9 cellular contexts compared by ENCODE assay signal in genomic region chr6:7050911-7051779, GRCh38. TPM values are rescaled to one million over a fixed set of nuclear protein-coding genes. Genes with fewer than 3 reads are reported as not detected.
DNase-seq lines count a peak whose midpoint lies in the region; ATAC-seq, FAIRE-seq and TF ChIP-seq lines count a peak whose summit lies in the region.
"Had no signal": no experiment of that assay in that cellular context is flagged by ENCODE, and none has a peak within 500 bp of the region (broad histone marks: within the 10 kb centered on the region; RNA-seq: fewer than 3 reads in every experiment).

No MANE protein-coding gene starts in this region.

- peak; percentile 45 for DNase-seq in AG04450 (ENCODE audit: low read depth, low spot score)
- DNase-seq in activated CD4-positive, alpha-beta T cell treated with anti-CD3 and anti-CD28 coated beads, Interleukin-2, amount 10 ng/mL, durations not matched to agents 7 days and 5 days, result peak; percentile 19
- DNase-seq in endothelial cell of umbilical vein (ENCODE audit: low read depth, low spot score), result peak; percentile 21
- peak in 1 of 2 experiments; percentile 62 for DNase-seq in mesothelial cell of epicardium (ENCODE audit: low spot score in 2 of 2, unreplicated experiment in 2 of 2)
- peak in 1 of 2 donors; percentile 54 for DNase-seq in tibial artery
- DNase-seq in H4 (ENCODE audit: low spot score), result no peak

- dilution Hi-C loops in endothelial cell of umbilical vein (cut with MboI; ENCODE audit: extremely low pct_ligation_motif_present, low sequenced_read_pairs), result no loop called here

- H3K4me3 ChIP-seq in AG04450 (ENCODE audit: low read depth, low read length) (peak overlapping the region; percentile 53), Loucy (ENCODE audit: low read length, poor library complexity, severe bottlenecking) (peak overlapping the region; percentile 82), endothelial cell of umbilical vein (replicated peaks in 1 of 3; ENCODE audit: insufficient read depth in 1 of 3, low read depth in 1 of 3, low read length in 3 of 3) (peak overlapping the region; percentile 48 to 63 (median 62)), tibial artery (peak overlapping the region; percentile 52 to 62)

- no peaks in the 10 kb centered on the region; the same call in 1 of the 2 replicates for H3F3A ChIP-seq in Loucy (ENCODE audit: low read depth)

- CTCF ChIA-PET in AG04450 (lab: Charles Lee) (interaction anchor here (1.0 to 1.2 kb wide), 2 partner anchors 191 to 192 kb away, joined by 3 to 6 read pairs; no protein-coding TSS in a partner anchor), endothelial cell of umbilical vein (lab: Charles Lee) (interaction anchor here (0.7 to 2.6 kb wide), 3 partner anchors 35 to 355 kb away, joined by 3 to 9 read pairs (median 6); no protein-coding TSS in a partner anchor)
- CTCF ChIA-PET in activated CD4-positive, alpha-beta T cell treated with anti-CD3 and anti-CD28 coated beads, Interleukin-2, amount 10 ng/mL, durations not matched to agents 7 days and 5 days (lab: Charles Lee), result interaction anchor here (0.7 kb wide), 2 partner anchors 283 to 572 kb away, joined by 3 read pairs; no protein-coding TSS in a partner anchor

- H3K27ac Mint-ChIP-seq in activated CD4-positive, alpha-beta T cell treated with anti-CD3 and anti-CD28 coated beads, Interleukin-2, amount 10 ng/mL, durations not matched to agents 7 days and 5 days, result no peak overlapping the region
- H3K27ac Mint-ChIP-seq in mesothelial cell of epicardium, result peak overlapping the region; percentile 56

- H3K9me2 ChIP-seq in Loucy (replicated peaks; ENCODE audit: low read depth, low read length), result no peaks in the 10 kb centered on the region

- peak overlapping the region; percentile 75 for H3K4me2 ChIP-seq in Loucy (ENCODE audit: low read depth, low read length, poor library complexity, severe bottlenecking)
- peak overlapping the region; percentile 78 for H3K4me2 ChIP-seq in endothelial cell of umbilical vein (ENCODE audit: insufficient read depth, low read length)

- POLR2A ChIA-PET in AG04450 (lab: Yijun Ruan, JAX), result interaction anchor here (1.1 to 2.0 kb wide), 2 partner anchors 56 to 95 kb away, joined by 3 to 6 read pairs; partner anchors contain the start of gene RREB1
- POLR2A ChIA-PET in activated CD4-positive, alpha-beta T cell treated with anti-CD3 and anti-CD28 coated beads, Interleukin-2, amount 10 ng/mL, durations not matched to agents 7 days and 5 days (lab: Charles Lee), result interaction anchor here (0.8 kb wide), 1 partner anchor 1000 kb away, joined by 3 read pairs; no protein-coding TSS in a partner anchor
- POLR2A ChIA-PET in endothelial cell of umbilical vein (lab: Charles Lee), result no interaction called here

- peaks cover 5% of the 10 kb centered on the region for H3K4me1 Mint-ChIP-seq in activated CD4-positive, alpha-beta T cell treated with anti-CD3 and anti-CD28 coated beads, Interleukin-2, amount 10 ng/mL, durations not matched to agents 7 days and 5 days
- H3K4me1 Mint-ChIP-seq in mesothelial cell of epicardium, result peaks cover 21% of the 10 kb centered on the region

- H3K9me1 ChIP-seq in endothelial cell of umbilical vein (replicated peaks; ENCODE audit: control insufficient read depth, extremely low read depth, insufficient read depth, low read length), result no peaks in the 10 kb centered on the region

- H3K36me3 ChIP-seq in Loucy (ENCODE audit: insufficient read depth, low read length), result no peaks in the 10 kb centered on the region
- no peaks in the 10 kb centered on the region for H3K36me3 ChIP-seq in endothelial cell of umbilical vein (ENCODE audit: control insufficient read depth in 2 of 2, extremely low read depth in 1 of 2, insufficient read depth in 2 of 2, low read length in 2 of 2)
- H3K36me3 ChIP-seq in tibial artery, result no peaks in the 10 kb centered on the region

- H2AFZ ChIP-seq in Loucy (ENCODE audit: low read length) (peak overlapping the region; percentile 96), endothelial cell of umbilical vein (ENCODE audit: low read depth, low read length) (peak overlapping the region; percentile 92)

- intact Hi-C loops in endothelial cell of umbilical vein (cut with micrococcal nuclease) (loop anchor here (1.0 to 5.0 kb wide), 3 partner anchors 9 to 364 kb away; partner anchors contain the start of gene RREB1), tibial artery (cut with DNase I; ENCODE audit: low total_unique reads) (no loop called here)

- H3K27ac ChIP-seq in AG04450 (ENCODE audit: low read depth, low read length), result peak overlapping the region; percentile 31
- H3K27ac ChIP-seq in endothelial cell of umbilical vein (ENCODE audit: insufficient read depth, low read depth, low read length), result no peak overlapping the region
- H3K27ac ChIP-seq in tibial artery, result peak overlapping the region; percentile 27 to 29

- FAIRE-seq in endothelial cell of umbilical vein (lab: Jason Lieb, UNC), result no peak
- FAIRE-seq: GM18507 had no signal

- H3K9me3 Mint-ChIP-seq in activated CD4-positive, alpha-beta T cell treated with anti-CD3 and anti-CD28 coated beads, Interleukin-2, amount 10 ng/mL, durations not matched to agents 7 days and 5 days, result no peaks in the 10 kb centered on the region
- H3K9me3 Mint-ChIP-seq in mesothelial cell of epicardium, result no peaks in the 10 kb centered on the region

- H3K27me3 ChIP-seq in AG04450 (ENCODE audit: control insufficient read depth, insufficient read depth, low read length), result no peaks in the 10 kb centered on the region
- H3K27me3 ChIP-seq in Loucy (ENCODE audit: insufficient read depth, low read length, poor library complexity, severe bottlenecking), result no peaks in the 10 kb centered on the region
- H3K27me3 ChIP-seq in endothelial cell of umbilical vein (ENCODE audit: control insufficient read depth in 2 of 2, insufficient read depth in 2 of 2, low read length in 2 of 2), result no peaks in the 10 kb centered on the region
- no peaks in the 10 kb centered on the region for H3K27me3 ChIP-seq in tibial artery

- H3K9me3 ChIP-seq in AG04450 (ENCODE audit: control insufficient read depth, insufficient read depth, low read length), result no peaks in the 10 kb centered on the region; the same call in 1 of the 2 replicates
- no peaks in the 10 kb centered on the region for H3K9me3 ChIP-seq in Loucy (ENCODE audit: insufficient read depth, low read depth, low read length)
- H3K9me3 ChIP-seq in endothelial cell of umbilical vein (replicated peaks; ENCODE audit: control insufficient read depth, insufficient read depth, low read length), result no peaks in the 10 kb centered on the region
- no peaks in the 10 kb centered on the region for H3K9me3 ChIP-seq in tibial artery

- no TSS peak for BruUV-seq in endothelial cell of umbilical vein (replicated peaks; lab: Mats Ljungman, UMichigan)

- peaks cover 50% of the 10 kb centered on the region for H3K27me3 Mint-ChIP-seq in activated CD4-positive, alpha-beta T cell treated with anti-CD3 and anti-CD28 coated beads, Interleukin-2, amount 10 ng/mL, durations not matched to agents 7 days and 5 days
- no peaks in the 10 kb centered on the region for H3K27me3 Mint-ChIP-seq in mesothelial cell of epicardium (ENCODE audit: low read depth)

- peak; percentile 17 for ATAC-seq in GM19467 (IDR thresholded peaks at IDR 0.05; ENCODE audit: unreplicated experiment)

- H3K4me3 Mint-ChIP-seq in activated CD4-positive, alpha-beta T cell treated with anti-CD3 and anti-CD28 coated beads, Interleukin-2, amount 10 ng/mL, durations not matched to agents 7 days and 5 days, result peak overlapping the region; percentile 32
- peak overlapping the region; percentile 61 for H3K4me3 Mint-ChIP-seq in mesothelial cell of epicardium

- no peaks in the 10 kb centered on the region for H3K79me2 ChIP-seq in Loucy (ENCODE audit: insufficient read depth, low read length)
- H3K79me2 ChIP-seq in endothelial cell of umbilical vein (ENCODE audit: control insufficient read depth, insufficient read depth, low read length), result no peaks in the 10 kb centered on the region

- H4K20me1 ChIP-seq in Loucy (ENCODE audit: insufficient read depth, low read length, poor library complexity, severe bottlenecking), result no peaks in the 10 kb centered on the region
- H4K20me1 ChIP-seq in endothelial cell of umbilical vein (replicated peaks; ENCODE audit: control insufficient read depth, extremely low read depth, insufficient read depth, low read length), result no peaks in the 10 kb centered on the region

- H3K4me1 ChIP-seq in Loucy (ENCODE audit: insufficient read depth, low read length, poor library complexity, severe bottlenecking), result peaks cover 24% of the 10 kb centered on the region
- H3K4me1 ChIP-seq in endothelial cell of umbilical vein (ENCODE audit: control insufficient read depth, extremely low read depth, insufficient read depth, low read length), result peaks cover 9% of the 10 kb centered on the region
- H3K4me1 ChIP-seq in tibial artery, result peaks cover 0 to 23% (median 20%) of the 10 kb centered on the region in 4 donors

- no peak for TF ChIP-seq CTCF in AG04450 (IDR thresholded peaks at IDR 0.05; ENCODE audit: low read depth, low read length)
- TF ChIP-seq CTCF in Loucy (conservative IDR thresholded peaks at IDR 0.05; ENCODE audit: low read length), result no peak
- no peak for TF ChIP-seq CTCF in endothelial cell of umbilical vein (IDR thresholded peaks at IDR 0.05; ENCODE audit: extremely low read depth in 1 of 2, insufficient read depth in 1 of 2, low read depth in 1 of 2, low read length in 2 of 2)
- TF ChIP-seq CTCF in mesothelial cell of epicardium (IDR thresholded peaks at IDR 0.05; ENCODE audit: unreplicated experiment), result no peak
- TF ChIP-seq CTCF in tibial artery (IDR thresholded peaks at IDR 0.05), result no peak

- no peaks in the 10 kb centered on the region for H3K36me3 Mint-ChIP-seq in activated CD4-positive, alpha-beta T cell treated with anti-CD3 and anti-CD28 coated beads, Interleukin-2, amount 10 ng/mL, durations not matched to agents 7 days and 5 days (ENCODE audit: low read depth)
- no peaks in the 10 kb centered on the region for H3K36me3 Mint-ChIP-seq in mesothelial cell of epicardium

- peak overlapping the region; percentile 72 for H3K9ac ChIP-seq in Loucy (ENCODE audit: low read depth, low read length, poor library complexity, severe bottlenecking)
- H3K9ac ChIP-seq in endothelial cell of umbilical vein (replicated peaks; ENCODE audit: extremely low read depth, insufficient read depth, low read length), result peak overlapping the region; percentile 62

- TF ChIP-seq POLR2A in endothelial cell of umbilical vein (IDR thresholded peaks at IDR 0.05; ENCODE audit: low read depth, low read length), result no peak

RNA-seq across cellular contexts. Expression of gene RREB1, which starts 56.6 kb away (rescaled TPM):
- 2.6 and 3.0 TPM in 2 replicates for polyA plus RNA-seq in AG04450 (2011; rRNA removed)
- polyA minus RNA-seq in AG04450 (2011; rRNA and poly(A)+ RNA removed), result 32.7 and 37.6 TPM in 2 replicates
- total RNA-seq in activated CD4-positive, alpha-beta T cell treated with anti-CD3 and anti-CD28 coated beads, Interleukin-2, amount 10 ng/mL, durations not matched to agents 7 days and 5 days, result 10 to 100 TPM; 27.2 to 30.1 TPM
- total RNA-seq in endothelial cell of umbilical vein, result 30.8 and 33.0 TPM in 2 replicates
- 3.1 and 3.7 TPM in 2 replicates for polyA plus RNA-seq in endothelial cell of umbilical vein
- 2.9 and 3.6 TPM in 2 replicates for polyA plus RNA-seq in endothelial cell of umbilical vein (2011; cell fraction: cytosol; rRNA removed)
- polyA plus RNA-seq in endothelial cell of umbilical vein (2011; cell fraction: nucleus; rRNA removed), result 14.8 and 18.3 TPM in 2 replicates
- 8.7 and 10.9 TPM in 2 replicates for polyA plus RNA-seq in endothelial cell of umbilical vein (2012)
- polyA minus RNA-seq in endothelial cell of umbilical vein, result 26.6 and 27.2 TPM in 2 replicates
- 12.1 TPM for polyA minus RNA-seq in endothelial cell of umbilical vein (2011; cell fraction: cytosol; rRNA and poly(A)+ RNA removed)
- 30.9 and 41.3 TPM in 2 replicates for polyA minus RNA-seq in endothelial cell of umbilical vein (2011; cell fraction: nucleus; rRNA and poly(A)+ RNA removed)
- 55.4 to 63.0 TPM (median 57.5 TPM) in 3 replicates for total RNA-seq in mesothelial cell of epicardium
- 5.3 and 13.0 TPM in 2 replicates for total RNA-seq in H4 (2014; rRNA removed; shearing (Covaris generic))
